Comparison of ENCODE assay signal across 26 cellular contexts in genomic region chr1:41576620-41577019, GRCh38.
DNase-seq lines count a peak whose midpoint lies in the region; ATAC-seq lines count a peak whose summit lies in the region.
"Had no signal": no experiment of that assay in that cellular context is flagged by ENCODE, and none has a peak within 500 bp of the region (broad histone marks: within the 10 kb centered on the region; RNA-seq: fewer than 3 reads in every experiment).

No MANE protein-coding gene starts in this region.

- peaks cover 78% of the 10 kb centered on the region for H3K36me3 Mint-ChIP-seq in activated CD4-positive, alpha-beta T cell treated with anti-CD3 and anti-CD28 coated beads, Interleukin-2, amount 10 ng/mL, durations not matched to agents 24 days and 14 days (ENCODE audit: low read depth)

- H3K27ac Mint-ChIP-seq in activated CD4-positive, alpha-beta T cell treated with anti-CD3 and anti-CD28 coated beads, Interleukin-2, amount 10 ng/mL, durations not matched to agents 24 days and 14 days, result peak overlapping the region; percentile 29
- H3K27ac Mint-ChIP-seq: activated CD4-positive, alpha-beta T cell treated with anti-CD3 and anti-CD28 coated beads, Interleukin-2, amount 10 ng/mL, durations not matched to agents 7 days and 5 days; activated naive CD4-positive, alpha-beta T cell treated with anti-CD3 and anti-CD28 coated beads for 36 hours; GM23338 had no signal

- H3K4me3 Mint-ChIP-seq in activated CD4-positive, alpha-beta T cell treated with anti-CD3 and anti-CD28 coated beads, Interleukin-2, amount 10 ng/mL, durations not matched to agents 24 days and 14 days, result no peak overlapping the region
- H3K4me3 Mint-ChIP-seq: activated CD4-positive, alpha-beta T cell treated with anti-CD3 and anti-CD28 coated beads, Interleukin-2, amount 10 ng/mL, durations not matched to agents 7 days and 5 days; activated naive CD4-positive, alpha-beta T cell treated with anti-CD3 and anti-CD28 coated beads for 36 hours; GM23338 had no signal

- H3K9me3 Mint-ChIP-seq in activated CD4-positive, alpha-beta T cell treated with anti-CD3 and anti-CD28 coated beads, Interleukin-2, amount 10 ng/mL, durations not matched to agents 24 days and 14 days, result no peaks in the 10 kb centered on the region
- H3K9me3 Mint-ChIP-seq: activated CD4-positive, alpha-beta T cell treated with anti-CD3 and anti-CD28 coated beads, Interleukin-2, amount 10 ng/mL, durations not matched to agents 7 days and 5 days; activated naive CD4-positive, alpha-beta T cell treated with anti-CD3 and anti-CD28 coated beads for 36 hours; GM23338 had no signal

- H3K27me3 Mint-ChIP-seq in activated CD4-positive, alpha-beta T cell treated with anti-CD3 and anti-CD28 coated beads, Interleukin-2, amount 10 ng/mL, durations not matched to agents 24 days and 14 days, result no peaks in the 10 kb centered on the region
- H3K27me3 Mint-ChIP-seq: activated CD4-positive, alpha-beta T cell treated with anti-CD3 and anti-CD28 coated beads, Interleukin-2, amount 10 ng/mL, durations not matched to agents 7 days and 5 days had no signal

- H3K4me1 Mint-ChIP-seq in activated CD4-positive, alpha-beta T cell treated with anti-CD3 and anti-CD28 coated beads, Interleukin-2, amount 10 ng/mL, durations not matched to agents 24 days and 14 days, result peaks cover 56% of the 10 kb centered on the region
- H3K4me1 Mint-ChIP-seq: GM23338 had no signal

- no peak overlapping the region for H3K4me3 ChIP-seq in skeletal muscle cell (ENCODE audit: low read depth, low read length)
- H3K4me3 ChIP-seq: ascending aorta, gastroesophageal sphincter, GM23338, psoas muscle had no signal

- intact Hi-C loops in activated CD4-positive, alpha-beta T cell treated with anti-CD3 and anti-CD28 coated beads, Interleukin-2, amount 10 ng/mL, durations not matched to agents 24 days and 14 days (cut with micrococcal nuclease), result loop anchor here (10.0 kb wide), 2 partner anchors 58 to 318 kb away; no protein-coding TSS in a partner anchor

- ATAC-seq in HG02938 (IDR thresholded peaks at IDR 0.05; ENCODE audit: unreplicated experiment) (no peak), HG03571 (IDR thresholded peaks at IDR 0.05; ENCODE audit: unreplicated experiment) (no peak)
- ATAC-seq: gastroesophageal sphincter, GM23338, psoas muscle had no signal

- no peak for DNase-seq in activated CD4-positive, alpha-beta T cell treated with anti-CD3 and anti-CD28 coated beads, Interleukin-2, amount 10 ng/mL, durations not matched to agents 24 days and 14 days
- DNase-seq in activated CD4-positive, alpha-beta T cell treated with anti-CD3 and anti-CD28 coated beads for 1 hour, result no peak
- peak; percentile 52 for DNase-seq in HS-27A (ENCODE audit: low read depth)
- DNase-seq in astrocyte of the hippocampus (ENCODE audit: low read depth, low spot score), result peak; percentile 50
- peak; percentile 11 for DNase-seq in skeletal muscle cell (ENCODE audit: low read depth)
- no peak for DNase-seq in SKM-1 treated with dmso at 0.1 percent for 144 hours (lab: John Stamatoyannopoulos, UW; ENCODE audit: unreplicated experiment)
- DNase-seq: 8988T; activated CD4-positive, alpha-beta T cell treated with anti-CD3 and anti-CD28 coated beads, Interleukin-2, amount 10 ng/mL, durations not matched to agents 7 days and 5 days; activated naive CD4-positive, alpha-beta T cell treated with anti-CD3 and anti-CD28 coated beads for 36 hours; activated T-cell treated with anti-CD3 and anti-CD28 coated beads, Interleukin-2, amount 50 U/mL, for 1 hour; cerebellar nuclear complex; DMS79; effector CD8-positive, alpha-beta T cell; hypothalamus; NCI-H2081 treated with DMSO at 0.1 percent for 48 hours; NCI-H446 treated with DMSO at 0.1 percent for 48 hours; psoas muscle; SHP77; stimulated activated CD4-positive, alpha-beta T cell treated with anti-CD3 and anti-CD28 coated beads, Interleukin-2, amount 100 ng/mL, for 48 hours; T-helper 1 cell; trophoblast cell had no signal

Comparison
In these comparisons a context has a peak if more than half of its experiments do, and no peak if none do; other contexts are left out.
1. DNase-seq: peak in HS-27A (single experiment), astrocyte of the hippocampus (single experiment) and skeletal muscle cell (single experiment); none in activated CD4-positive, alpha-beta T cell treated with anti-CD3 and anti-CD28 coated beads, Interleukin-2, amount 10 ng/mL, durations not matched to agents 24 days and 14 days (single experiment), activated CD4-positive, alpha-beta T cell treated with anti-CD3 and anti-CD28 coated beads for 1 hour (single experiment) and SKM-1 treated with dmso at 0.1 percent for 144 hours (single experiment).